19 cellular contexts compared by ENCODE assay signal in the genomic region with DNA sequence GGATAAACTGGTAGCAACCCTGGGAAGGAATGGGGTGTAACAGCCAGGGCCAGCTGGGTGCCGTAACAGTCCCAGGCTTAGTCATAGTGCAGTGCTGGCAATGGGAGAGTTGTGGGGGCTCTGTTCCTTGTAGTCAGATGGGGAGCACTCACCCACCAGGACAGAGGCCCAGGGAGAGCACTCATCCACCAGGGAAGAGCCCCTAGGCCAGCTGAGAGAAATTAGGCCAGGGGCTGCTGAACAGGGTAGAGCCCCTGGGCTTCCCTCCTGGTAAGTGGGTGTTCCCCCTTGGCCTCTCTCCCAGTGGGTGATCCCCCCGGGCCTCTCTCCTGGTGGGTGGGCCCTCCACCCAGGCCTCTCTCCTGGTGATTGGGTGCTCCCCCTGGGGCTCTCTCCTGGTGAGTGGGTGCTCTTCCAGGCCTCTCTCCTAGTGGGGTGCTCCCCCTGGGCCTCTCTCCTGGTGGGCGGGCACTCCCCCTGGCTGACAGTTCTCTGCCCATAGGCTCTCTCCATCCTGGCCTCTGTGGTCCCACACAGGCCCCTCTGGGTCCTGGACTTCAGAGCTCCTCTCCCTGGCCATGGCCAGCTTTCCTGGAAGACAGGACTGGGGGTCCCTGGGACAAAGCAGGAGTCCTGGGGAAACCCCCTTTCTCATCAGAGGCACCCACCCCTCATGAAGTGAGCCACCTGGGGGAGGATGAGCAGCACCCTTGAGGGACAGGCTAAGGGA. TPM values are rescaled to one million over a fixed set of nuclear protein-coding genes. Genes with fewer than 3 reads are reported as not detected.
DNase-seq lines count a peak whose midpoint lies in the region; ATAC-seq and TF ChIP-seq lines count a peak whose summit lies in the region.
"Had no signal": no experiment of that assay in that cellular context is flagged by ENCODE, and none has a peak within 500 bp of the region (broad histone marks: within the 10 kb centered on the region; RNA-seq: fewer than 3 reads in every experiment).

No MANE protein-coding gene starts in this region.

- H3K9me3 ChIP-seq in CD4-positive, CD25-positive, alpha-beta regulatory T cell (ENCODE audit: control insufficient read depth in 2 of 2, low read length in 2 of 2), result no peaks in the 10 kb centered on the region
- H3K9me3 ChIP-seq in CD8-positive, alpha-beta T cell (ENCODE audit: low read length), result no peaks in the 10 kb centered on the region
- peaks cover 0 to 4% (median 3%) of the 10 kb centered on the region in 3 experiments for H3K9me3 ChIP-seq in naive thymus-derived CD4-positive, alpha-beta T cell (ENCODE audit: control insufficient read depth in 2 of 3, low read length in 3 of 3)
- H3K9me3 ChIP-seq: body of pancreas, psoas muscle had no signal

- no peaks in the 10 kb centered on the region for H3K27me3 ChIP-seq in CD4-positive, CD25-positive, alpha-beta regulatory T cell (ENCODE audit: control insufficient read depth, insufficient read depth, low read length)
- no peaks in the 10 kb centered on the region for H3K27me3 ChIP-seq in CD8-positive, alpha-beta T cell (ENCODE audit: insufficient read depth, low read length)
- no peaks in the 10 kb centered on the region for H3K27me3 ChIP-seq in naive thymus-derived CD4-positive, alpha-beta T cell (ENCODE audit: control insufficient read depth in 2 of 2, insufficient read depth in 2 of 2, low read length in 2 of 2)
- H3K27me3 ChIP-seq: body of pancreas had no signal

- peaks cover 6 to 75% (median 43%) of the 10 kb centered on the region in 4 donors for H3K4me1 Mint-ChIP-seq in CD4-positive, CD25-positive, alpha-beta regulatory T cell
- peaks cover 66% of the 10 kb centered on the region for H3K4me1 Mint-ChIP-seq in CD8-positive, alpha-beta T cell (ENCODE audit: low read depth)
- H3K4me1 Mint-ChIP-seq in activated T-helper 17 cell treated with anti-CD3 and anti-CD28 coated beads, Interleukin-2, amount 50 U/mL, for 72 hours, result peaks cover 26% of the 10 kb centered on the region
- peaks cover 46 to 74% (median 50%) of the 10 kb centered on the region in 7 donors for H3K4me1 Mint-ChIP-seq in naive thymus-derived CD4-positive, alpha-beta T cell
- peaks cover 12% of the 10 kb centered on the region for H3K4me1 Mint-ChIP-seq in type B pancreatic cell (ENCODE audit: unreplicated experiment)

- peak overlapping the region in 3 of 4 donors; percentile 50 to 78 (median 73) for H3K4me3 Mint-ChIP-seq in CD4-positive, CD25-positive, alpha-beta regulatory T cell
- no peak overlapping the region for H3K4me3 Mint-ChIP-seq in CD8-positive, alpha-beta T cell
- H3K4me3 Mint-ChIP-seq in activated T-helper 17 cell treated with anti-CD3 and anti-CD28 coated beads, Interleukin-2, amount 50 U/mL, for 72 hours, result peak overlapping the region; percentile 75
- H3K4me3 Mint-ChIP-seq in naive thymus-derived CD4-positive, alpha-beta T cell, result peak overlapping the region in 6 of 10 donors; percentile 28 to 91 (median 66)
- no peak overlapping the region for H3K4me3 Mint-ChIP-seq in type B pancreatic cell
- H3K4me3 Mint-ChIP-seq: nephron progenitor cell had no signal

- H3K9me3 Mint-ChIP-seq in CD4-positive, CD25-positive, alpha-beta regulatory T cell, result peaks cover 0 to 9% (median 0%) of the 10 kb centered on the region in 7 donors
- peaks cover 5% of the 10 kb centered on the region for H3K9me3 Mint-ChIP-seq in CD8-positive, alpha-beta T cell
- H3K9me3 Mint-ChIP-seq in activated T-helper 17 cell treated with anti-CD3 and anti-CD28 coated beads, Interleukin-2, amount 50 U/mL, for 72 hours, result no peaks in the 10 kb centered on the region
- peaks cover 0 to 7% (median 0%) of the 10 kb centered on the region in 11 donors for H3K9me3 Mint-ChIP-seq in naive thymus-derived CD4-positive, alpha-beta T cell
- no peaks in the 10 kb centered on the region for H3K9me3 Mint-ChIP-seq in type B pancreatic cell

- no peaks in the 10 kb centered on the region for H3K27me3 Mint-ChIP-seq in CD4-positive, CD25-positive, alpha-beta regulatory T cell
- H3K27me3 Mint-ChIP-seq in CD8-positive, alpha-beta T cell (ENCODE audit: low read depth), result no peaks in the 10 kb centered on the region
- H3K27me3 Mint-ChIP-seq in activated T-helper 17 cell treated with anti-CD3 and anti-CD28 coated beads, Interleukin-2, amount 50 U/mL, for 72 hours, result no peaks in the 10 kb centered on the region
- H3K27me3 Mint-ChIP-seq in naive thymus-derived CD4-positive, alpha-beta T cell, result no peaks in the 10 kb centered on the region
- H3K27me3 Mint-ChIP-seq in type B pancreatic cell, result no peaks in the 10 kb centered on the region
- H3K27me3 Mint-ChIP-seq: stimulated activated naive CD8-positive, alpha-beta T cell treated with anti-CD3 and anti-CD28 coated beads, Interleukin-15, amount 100 ng/mL, for 72 hours had no signal

- H3K4me3 ChIP-seq in CD4-positive, CD25-positive, alpha-beta regulatory T cell (ENCODE audit: low read depth, low read length), result no peak overlapping the region
- no peak overlapping the region for H3K4me3 ChIP-seq in CD8-positive, alpha-beta T cell (ENCODE audit: low read depth, low read length)
- H3K4me3 ChIP-seq in naive thymus-derived CD4-positive, alpha-beta T cell (ENCODE audit: low read length), result no peak overlapping the region
- H3K4me3 ChIP-seq: body of pancreas, psoas muscle had no signal

- no peaks in the 10 kb centered on the region for H3K36me3 ChIP-seq in CD4-positive, CD25-positive, alpha-beta regulatory T cell (ENCODE audit: control insufficient read depth, insufficient read depth, low read length)
- no peaks in the 10 kb centered on the region for H3K36me3 ChIP-seq in CD8-positive, alpha-beta T cell (ENCODE audit: insufficient read depth, low read length)
- H3K36me3 ChIP-seq in naive thymus-derived CD4-positive, alpha-beta T cell (ENCODE audit: control insufficient read depth in 2 of 3, insufficient read depth in 3 of 3, low read length in 3 of 3), result peaks cover 0 to 12% (median 0%) of the 10 kb centered on the region in 3 experiments

- no peak for DNase-seq in CD4-positive, CD25-positive, alpha-beta regulatory T cell
- DNase-seq in CD8-positive, alpha-beta T cell, result no peak
- DNase-seq in naive thymus-derived CD4-positive, alpha-beta T cell, result no peak
- DNase-seq in Kasumi-1 (lab: John Stamatoyannopoulos, UW) (no peak), type B pancreatic cell (ENCODE audit: extremely low spot score, unreplicated experiment) (no peak)
- DNase-seq: body of pancreas, mesenchymal stem cell, NCI-H1694 treated with DMSO at 0.1 percent for 48 hours, NCI-H774, nephron progenitor cell, OCI-M1, psoas muscle had no signal

- peaks cover 28% of the 10 kb centered on the region for H3K36me3 Mint-ChIP-seq in CD4-positive, CD25-positive, alpha-beta regulatory T cell
- H3K36me3 Mint-ChIP-seq in CD8-positive, alpha-beta T cell, result peaks cover 19% of the 10 kb centered on the region
- peaks cover 31% of the 10 kb centered on the region for H3K36me3 Mint-ChIP-seq in activated T-helper 17 cell treated with anti-CD3 and anti-CD28 coated beads, Interleukin-2, amount 50 U/mL, for 72 hours (ENCODE audit: low read depth)
- H3K36me3 Mint-ChIP-seq in naive thymus-derived CD4-positive, alpha-beta T cell, result peaks cover 4 to 30% (median 15%) of the 10 kb centered on the region in 5 donors
- no peaks in the 10 kb centered on the region for H3K36me3 Mint-ChIP-seq in type B pancreatic cell

- intact Hi-C loops in CD8-positive, alpha-beta T cell (cut with DNase I, micrococcal nuclease), result loop anchor here (5.0 to 10.0 kb wide), 4 partner anchors 137 to 286 kb away; a partner anchor contains a TSS
- intact Hi-C loops in naive thymus-derived CD4-positive, alpha-beta T cell (cut with micrococcal nuclease), result loop anchor here in 1 of 2 donors (5.0 kb wide), 3 partner anchors 83 to 492 kb away; a partner anchor contains a TSS

- peak overlapping the region; percentile 98 for H3K27ac ChIP-seq in CD4-positive, CD25-positive, alpha-beta regulatory T cell (ENCODE audit: insufficient read depth, low read length, poor library complexity, severe bottlenecking)
- H3K27ac ChIP-seq in CD8-positive, alpha-beta T cell (ENCODE audit: low read depth, low read length), result peak overlapping the region; percentile 58
- H3K27ac ChIP-seq in naive thymus-derived CD4-positive, alpha-beta T cell (ENCODE audit: low read depth, low read length), result peak overlapping the region; percentile 85
- H3K27ac ChIP-seq: body of pancreas, psoas muscle, VCaP had no signal

- peaks cover 88% of the 10 kb centered on the region for H3K4me1 ChIP-seq in CD4-positive, CD25-positive, alpha-beta regulatory T cell (ENCODE audit: control insufficient read depth, insufficient read depth, low read length, poor library complexity, severe bottlenecking)
- H3K4me1 ChIP-seq in CD8-positive, alpha-beta T cell (ENCODE audit: insufficient read depth, low read length), result peaks cover 68% of the 10 kb centered on the region
- H3K4me1 ChIP-seq in naive thymus-derived CD4-positive, alpha-beta T cell (ENCODE audit: control insufficient read depth in 2 of 2, insufficient read depth in 2 of 2, low read length in 2 of 2), result peaks cover 57 to 67% of the 10 kb centered on the region in 2 donors
- H3K4me1 ChIP-seq: psoas muscle had no signal

- CTCF ChIA-PET in CD8-positive, alpha-beta T cell (lab: Charles Lee), result interaction anchor here (0.9 to 1.4 kb wide), 3 partner anchors 16 to 67 kb away, joined by 3 to 7 read pairs (median 3); no protein-coding TSS in a partner anchor
- CTCF ChIA-PET in naive thymus-derived CD4-positive, alpha-beta T cell (lab: Charles Lee), result no interaction called here

- H3K27ac Mint-ChIP-seq in CD4-positive, CD25-positive, alpha-beta regulatory T cell, result peak overlapping the region; percentile 94 to 99 (median 97)
- peak overlapping the region; percentile 100 for H3K27ac Mint-ChIP-seq in CD8-positive, alpha-beta T cell
- peak overlapping the region; percentile 96 for H3K27ac Mint-ChIP-seq in activated T-helper 17 cell treated with anti-CD3 and anti-CD28 coated beads, Interleukin-2, amount 50 U/mL, for 72 hours
- H3K27ac Mint-ChIP-seq in naive thymus-derived CD4-positive, alpha-beta T cell, result peak overlapping the region; percentile 87 to 99 (median 96)
- no peak overlapping the region for H3K27ac Mint-ChIP-seq in type B pancreatic cell
- H3K27ac Mint-ChIP-seq: nephron progenitor cell had no signal

- POLR2A ChIA-PET in CD8-positive, alpha-beta T cell (lab: Charles Lee), result no interaction called here
- POLR2A ChIA-PET in naive thymus-derived CD4-positive, alpha-beta T cell (lab: Charles Lee), result interaction anchor here (0.6 to 12.8 kb wide), 6 partner anchors 6 to 889 kb away, joined by 3 to 233 read pairs (median 58); no protein-coding TSS in a partner anchor

- ATAC-seq in CD4-positive, CD25-positive, alpha-beta regulatory T cell (ENCODE audit: low read depth in 2 of 2), result no peak
- ATAC-seq in CD8-positive, alpha-beta T cell, result no peak
- ATAC-seq in activated T-helper 17 cell treated with anti-CD3 and anti-CD28 coated beads, Interleukin-2, amount 50 U/mL, for 72 hours (replicated peaks), result no peak
- no peak for ATAC-seq in naive thymus-derived CD4-positive, alpha-beta T cell
- ATAC-seq in GM21576 (IDR thresholded peaks at IDR 0.05; ENCODE audit: unreplicated experiment), result no peak
- no peak for ATAC-seq in HG03108 (IDR thresholded peaks at IDR 0.05; ENCODE audit: unreplicated experiment)
- ATAC-seq: body of pancreas, HCT116, psoas muscle had no signal

- TF ChIP-seq CTCF in CD8-positive, alpha-beta T cell (IDR thresholded peaks at IDR 0.05), result no peak
- no peak for TF ChIP-seq CTCF in type B pancreatic cell (conservative IDR thresholded peaks at IDR 0.05)

RNA-seq across cellular contexts. Expression of a gene that starts 13.4 kb away (rescaled TPM):
- 188 TPM for total RNA-seq in CD4-positive, CD25-positive, alpha-beta regulatory T cell
- 100 to 1,000 TPM in 1 of 4 donors, 10 to 100 TPM in 3; 71.6 to 105 (median 87.2) TPM for polyA plus RNA-seq in CD4-positive, CD25-positive, alpha-beta regulatory T cell
- 10 to 100 TPM; 87.8 to 99.3 TPM for total RNA-seq in CD8-positive, alpha-beta T cell
- total RNA-seq in activated T-helper 17 cell treated with anti-CD3 and anti-CD28 coated beads, Interleukin-2, amount 50 U/mL, for 72 hours, result 10 to 100 TPM; 70.6 to 80.2 TPM
- 100 to 1,000 TPM; 141 to 341 (median 193) TPM for total RNA-seq in naive thymus-derived CD4-positive, alpha-beta T cell
- 100 to 1,000 TPM; 114 to 216 TPM for polyA plus RNA-seq in naive thymus-derived CD4-positive, alpha-beta T cell
- 5.5 and 8.4 TPM in 2 replicates for total RNA-seq in type B pancreatic cell (ENCODE audit: low replicate concordance)
- total RNA-seq: glomerular endothelial cell had no signal

Comparison
In these comparisons a context has a peak if more than half of its experiments do, and no peak if none do; other contexts are left out.
1. H3K4me3 Mint-ChIP-seq: peak in CD4-positive, CD25-positive, alpha-beta regulatory T cell (3 of 4), activated T-helper 17 cell treated with anti-CD3 and anti-CD28 coated beads, Interleukin-2, amount 50 U/mL, for 72 hours (single experiment) and naive thymus-derived CD4-positive, alpha-beta T cell (6 of 10); none in CD8-positive, alpha-beta T cell (single experiment) and type B pancreatic cell (single experiment).
2. Peak in every context shown above with its lines, with median percentiles within 50 percentile points of each other: H3K27ac ChIP-seq.